ENCODE assay signal across 8 cellular contexts in the genomic region with DNA sequence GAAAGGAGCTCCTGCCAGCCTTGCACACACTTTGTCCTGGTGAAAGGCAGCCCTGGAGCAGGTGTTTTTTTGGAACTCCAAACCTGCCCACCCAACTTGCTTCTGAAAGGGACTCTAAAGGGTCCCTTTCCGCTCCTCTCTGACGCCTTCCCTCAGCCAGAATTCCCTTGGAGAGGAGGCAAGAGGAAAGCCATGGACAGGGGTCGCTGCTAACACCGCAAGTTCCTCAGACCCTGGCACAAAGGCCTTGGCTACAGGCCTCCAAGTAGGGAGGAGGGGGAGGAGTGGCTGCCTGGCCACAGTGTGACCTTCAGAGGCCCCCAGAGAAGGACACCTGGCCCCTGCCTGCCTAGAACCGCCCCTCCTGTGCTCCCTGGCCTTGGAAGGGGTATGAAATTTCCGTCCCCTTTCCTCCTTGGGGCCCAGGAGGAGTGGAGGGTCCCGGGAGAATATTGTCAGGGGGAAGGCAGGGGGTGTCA. TPM values are rescaled to one million over a fixed set of nuclear protein-coding genes. Genes with fewer than 3 reads are reported as not detected.
DNase-seq lines count a peak whose midpoint lies in the region; ATAC-seq and TF ChIP-seq lines count a peak whose summit lies in the region.

No MANE protein-coding gene starts in this region.

- H3K79me2 ChIP-seq in parathyroid adenoma, result peaks cover 46% of the 10 kb centered on the region

- CTCF ChIA-PET in WTC11 (lab: Charles Lee), result interaction anchor here (0.6 to 3.4 kb wide), 21 partner anchors 11 to 607 kb away, joined by 3 to 56 read pairs (median 4); a partner anchor contains a TSS

- H3K27ac ChIP-seq in gastroesophageal sphincter (peak overlapping the region; percentile 93 to 99 (median 98)), parathyroid adenoma (peak overlapping the region; percentile 99)

- WGBS in gastroesophageal sphincter (ENCODE audit: low coverage in 1 of 2), 2 donors, result 20% methylated on average over 1 of the region's 7 CpGs; no CpG with 5 or more reads in 1 of the 2 donors

- H3K4me3 Mint-ChIP-seq in activated CD4-positive, alpha-beta T cell treated with anti-CD3 and anti-CD28 coated beads, Interleukin-2, amount 10 ng/mL, durations not matched to agents 24 days and 14 days, result peak overlapping the region; percentile 92
- peak overlapping the region; percentile 94 for H3K4me3 Mint-ChIP-seq in WTC11

- no peak for TF ChIP-seq POLR2A in gastroesophageal sphincter (IDR thresholded peaks at IDR 0.05)

- no peaks in the 10 kb centered on the region for H3K27me3 Mint-ChIP-seq in activated CD4-positive, alpha-beta T cell treated with anti-CD3 and anti-CD28 coated beads, Interleukin-2, amount 10 ng/mL, durations not matched to agents 24 days and 14 days
- H3K27me3 Mint-ChIP-seq in WTC11 (ENCODE audit: low read depth), result peaks cover 2% of the 10 kb centered on the region; the same call in 1 of the 2 replicates

- H2AFZ ChIP-seq in parathyroid adenoma, result peak overlapping the region; percentile 53

- H3K27ac Mint-ChIP-seq in activated CD4-positive, alpha-beta T cell treated with anti-CD3 and anti-CD28 coated beads, Interleukin-2, amount 10 ng/mL, durations not matched to agents 24 days and 14 days, result peak overlapping the region; percentile 95
- H3K27ac Mint-ChIP-seq in WTC11, result 0 out of 2 replicates have a peak overlapping the region, but pooled peaks have one; percentile 57

- H3K36me3 ChIP-seq in gastroesophageal sphincter (peaks cover 0 to 15% of the 10 kb centered on the region in 2 donors), parathyroid adenoma (ENCODE audit: control insufficient read depth, insufficient read depth, low read length) (no peaks in the 10 kb centered on the region)

- TF ChIP-seq EP300 in gastroesophageal sphincter (IDR thresholded peaks at IDR 0.05), result no peak

- H3K4me2 ChIP-seq in parathyroid adenoma (ENCODE audit: low read length), result peak overlapping the region; percentile 85

- ATAC-seq in WTC11 (peak; percentile 6), gastroesophageal sphincter (no peak)

- in situ Hi-C loops in GM13976 (cut with MboI; ENCODE audit: low sequenced_read_pairs, unreplicated experiment), result loop anchor here (5.0 kb wide), 1 partner anchor 295 kb away; no protein-coding TSS in a partner anchor

- POLR2A ChIA-PET in WTC11 (lab: Charles Lee), result interaction anchor here (0.6 kb wide), 2 partner anchors 14 to 63 kb away, joined by 3 read pairs; no protein-coding TSS in a partner anchor

- H3K4me1 ChIP-seq in gastroesophageal sphincter (peaks cover 3 to 76% (median 22%) of the 10 kb centered on the region in 3 donors), parathyroid adenoma (peaks cover 45% of the 10 kb centered on the region)

- no peaks in the 10 kb centered on the region for H3K9me3 Mint-ChIP-seq in activated CD4-positive, alpha-beta T cell treated with anti-CD3 and anti-CD28 coated beads, Interleukin-2, amount 10 ng/mL, durations not matched to agents 24 days and 14 days
- H3K9me3 Mint-ChIP-seq in WTC11, result no peaks in the 10 kb centered on the region

- no peak for TF ChIP-seq CTCF in WTC11 (IDR thresholded peaks at IDR 0.05)
- peak in 1 of 4 experiments; percentile 16 for TF ChIP-seq CTCF in gastroesophageal sphincter (IDR thresholded peaks at IDR 0.05)
- no peak for TF ChIP-seq CTCF in parathyroid adenoma (IDR thresholded peaks at IDR 0.05)
- TF ChIP-seq CTCF in GM13976 (IDR thresholded peaks at IDR 0.05; ENCODE audit: borderline replicate concordance, control extremely low read depth, extremely low read depth, insufficient read depth, missing control alignments), result no peak

- peak; percentile 64 for DNase-seq in activated CD4-positive, alpha-beta T cell treated with anti-CD3 and anti-CD28 coated beads, Interleukin-2, amount 10 ng/mL, durations not matched to agents 24 days and 14 days
- no peak for DNase-seq in activated CD4-positive, alpha-beta T cell treated with anti-CD3 and anti-CD28 coated beads for 1 hour
- DNase-seq in WTC11 (ENCODE audit: low spot score) (peak; percentile 45), GM13976 (ENCODE audit: low spot score) (no peak), Kasumi-1 (lab: John Stamatoyannopoulos, UW) (no peak)
- no peak for DNase-seq in activated effector memory CD4-positive, alpha-beta T cell treated with anti-CD3 and anti-CD28 coated beads, Interleukin-2, amount 50 U/mL, for 16 hours

- H3K4me1 Mint-ChIP-seq in activated CD4-positive, alpha-beta T cell treated with anti-CD3 and anti-CD28 coated beads, Interleukin-2, amount 10 ng/mL, durations not matched to agents 24 days and 14 days, result peaks cover 40% of the 10 kb centered on the region
- H3K4me1 Mint-ChIP-seq in WTC11, result peaks cover 37% of the 10 kb centered on the region

- H3K4me3 ChIP-seq in gastroesophageal sphincter (peak overlapping the region; percentile 73 to 92), parathyroid adenoma (ENCODE audit: low read depth, low read length) (peak overlapping the region; percentile 99)

- H3K27me3 ChIP-seq in gastroesophageal sphincter (no peaks in the 10 kb centered on the region), parathyroid adenoma (ENCODE audit: control insufficient read depth, insufficient read depth, low read length) (no peaks in the 10 kb centered on the region)

- H3K9ac ChIP-seq in parathyroid adenoma, result peak overlapping the region; percentile 93

- intact Hi-C loops in activated CD4-positive, alpha-beta T cell treated with anti-CD3 and anti-CD28 coated beads, Interleukin-2, amount 10 ng/mL, durations not matched to agents 24 days and 14 days (cut with micrococcal nuclease), result loop anchor here (1.0 to 5.0 kb wide), 4 partner anchors 50 to 355 kb away; a partner anchor contains a TSS

- H3K9me3 ChIP-seq in gastroesophageal sphincter, result no peaks in the 10 kb centered on the region
- H3K9me3 ChIP-seq in parathyroid adenoma (ENCODE audit: control insufficient read depth, low read length), result no peaks in the 10 kb centered on the region

- H3K36me3 Mint-ChIP-seq in activated CD4-positive, alpha-beta T cell treated with anti-CD3 and anti-CD28 coated beads, Interleukin-2, amount 10 ng/mL, durations not matched to agents 24 days and 14 days (ENCODE audit: low read depth), result peaks cover 22% of the 10 kb centered on the region
- peaks cover 10% of the 10 kb centered on the region for H3K36me3 Mint-ChIP-seq in WTC11

TF ChIP-seq in WTC11, 78 proteins besides CTCF, POLR2A, EP300 and RAD21:
- peak; percentile 4; the same call in 1 of the 2 replicates for TF ChIP-seq MYBL2 (CRISPR knock-in tag; IDR thresholded peaks at IDR 0.05)
- no peak for TF ChIP-seq ETV6 (CRISPR knock-in tag; IDR thresholded peaks at IDR 0.05)

RNA-seq across cellular contexts. Expression of a gene that starts 2.6 kb away (rescaled TPM):
- total RNA-seq in activated CD4-positive, alpha-beta T cell treated with anti-CD3 and anti-CD28 coated beads, Interleukin-2, amount 10 ng/mL, durations not matched to agents 24 days and 14 days, result 62.9 and 64.6 TPM in 2 replicates
- total RNA-seq in WTC11 (2021) (41.9 to 44.4 TPM (median 43.8 TPM) in 3 replicates), gastroesophageal sphincter (10 to 100 TPM; 32.2 to 66.2 (median 40.1) TPM)

Comparison
In these comparisons a context has a peak if more than half of its experiments do, and no peak if none do; other contexts are left out.
1. DNase-seq: peak in activated CD4-positive, alpha-beta T cell treated with anti-CD3 and anti-CD28 coated beads, Interleukin-2, amount 10 ng/mL, durations not matched to agents 24 days and 14 days (single experiment) and WTC11 (single experiment); none in activated CD4-positive, alpha-beta T cell treated with anti-CD3 and anti-CD28 coated beads for 1 hour (single experiment), GM13976 (single experiment), activated effector memory CD4-positive, alpha-beta T cell treated with anti-CD3 and anti-CD28 coated beads, Interleukin-2, amount 50 U/mL, for 16 hours (single experiment) and Kasumi-1 (0 of 2).